ENCODE assay signal across 13 cellular contexts in genomic region chr14:73776194-73776537, GRCh38.
DNase-seq lines count a peak whose midpoint lies in the region; ATAC-seq and TF ChIP-seq lines count a peak whose summit lies in the region.
"Had no signal": no experiment of that assay in that cellular context is flagged by ENCODE, and none has a peak within 500 bp of the region (broad histone marks: within the 10 kb centered on the region; RNA-seq: fewer than 3 reads in every experiment).

No MANE protein-coding gene starts in this region.

- peak overlapping the region; percentile 21 for H3K27ac Mint-ChIP-seq in activated naive CD8-positive, alpha-beta T cell treated with anti-CD3 and anti-CD28 coated beads, Interleukin-2, amount 50 U/mL, for 24 hours
- H3K27ac Mint-ChIP-seq in naive thymus-derived CD8-positive, alpha-beta T cell = peak overlapping the region in 9 of 10 donors; percentile 56 to 95 (median 88)

- no peak for DNase-seq in right lobe of liver
- DNase-seq in activated naive CD8-positive, alpha-beta T cell treated with anti-CD3 and anti-CD28 coated beads, Interleukin-2, amount 50 U/mL, for 24 hours = no peak
- DNase-seq in naive thymus-derived CD8-positive, alpha-beta T cell = no peak
- no peak for DNase-seq in COLO668 (lab: John Stamatoyannopoulos, UW; ENCODE audit: unreplicated experiment)
- DNase-seq in DMS79 (lab: John Stamatoyannopoulos, UW) = no peak
- no peak for DNase-seq in NCI-H2081 (lab: John Stamatoyannopoulos, UW)
- DNase-seq: activated CD4-positive, alpha-beta T cell treated with anti-CD3 and anti-CD28 coated beads for 4 hours; heart right ventricle; left colon; NCI-H2227 treated with DMSO at 0.1 percent for 48 hours; substantia nigra had no signal

- H3K27me3 Mint-ChIP-seq in activated naive CD8-positive, alpha-beta T cell treated with anti-CD3 and anti-CD28 coated beads, Interleukin-2, amount 50 U/mL, for 24 hours = no peaks in the 10 kb centered on the region
- no peaks in the 10 kb centered on the region for H3K27me3 Mint-ChIP-seq in naive thymus-derived CD8-positive, alpha-beta T cell

- peaks cover 9% of the 10 kb centered on the region for H3K36me3 Mint-ChIP-seq in activated naive CD8-positive, alpha-beta T cell treated with anti-CD3 and anti-CD28 coated beads, Interleukin-2, amount 50 U/mL, for 24 hours (ENCODE audit: low read depth)
- H3K36me3 Mint-ChIP-seq in naive thymus-derived CD8-positive, alpha-beta T cell = peaks cover 0 to 5% (median 0%) of the 10 kb centered on the region in 3 donors

- POLR2A ChIA-PET in naive thymus-derived CD8-positive, alpha-beta T cell (lab: Charles Lee) = interaction anchor here (0.6 to 10.0 kb wide), 4 partner anchors 10 to 218 kb away, joined by 3 to 145 read pairs (median 74); a partner anchor contains a TSS

- H3K9me3 ChIP-seq in liver (ENCODE audit: control insufficient read depth in 4 of 4, low read length in 3 of 4) (no peaks in the 10 kb centered on the region), right lobe of liver (no peaks in the 10 kb centered on the region)
- H3K9me3 ChIP-seq: heart right ventricle had no signal

- peaks cover 78% of the 10 kb centered on the region for H3K4me1 Mint-ChIP-seq in activated naive CD8-positive, alpha-beta T cell treated with anti-CD3 and anti-CD28 coated beads, Interleukin-2, amount 50 U/mL, for 24 hours
- peaks cover 36 to 83% (median 78%) of the 10 kb centered on the region in 4 donors for H3K4me1 Mint-ChIP-seq in naive thymus-derived CD8-positive, alpha-beta T cell

- TF ChIP-seq POLR2A in right lobe of liver (IDR thresholded peaks at IDR 0.05) = no peak

- ATAC-seq in right lobe of liver = no peak
- ATAC-seq in activated naive CD8-positive, alpha-beta T cell treated with anti-CD3 and anti-CD28 coated beads, Interleukin-2, amount 50 U/mL, for 24 hours = no peak
- ATAC-seq in naive thymus-derived CD8-positive, alpha-beta T cell = no peak
- ATAC-seq in GM19467 (IDR thresholded peaks at IDR 0.05; ENCODE audit: unreplicated experiment) = no peak
- ATAC-seq: heart right ventricle, left colon had no signal

- WGBS in liver = 95% methylated on average over 3 of the region's 3 CpGs
- WGBS in right lobe of liver (ENCODE audit: insufficient coverage, low coverage, low lambda C conversion rate, missing lambda C conversion rate) = 76% methylated on average over 3 of the region's 3 CpGs

- H3K27ac ChIP-seq in liver (ENCODE audit: low read depth in 1 of 2, low read length in 2 of 2) = no peak overlapping the region
- H3K27ac ChIP-seq in right lobe of liver = no peak overlapping the region

- intact Hi-C loops in right lobe of liver (cut with DNase I) = no loop called here

- H3K4me3 ChIP-seq in liver (ENCODE audit: low read depth in 1 of 3, low read length in 3 of 3) = no peak overlapping the region
- H3K4me3 ChIP-seq in right lobe of liver = no peak overlapping the region
- H3K4me3 ChIP-seq: heart right ventricle had no signal

- no peak overlapping the region for H3K9ac ChIP-seq in liver (ENCODE audit: low read depth in 1 of 2, low read length in 2 of 2)

- no peaks in the 10 kb centered on the region for H3K27me3 ChIP-seq in liver (ENCODE audit: control insufficient read depth in 4 of 4, insufficient read depth in 4 of 4, low read length in 3 of 4)
- H3K27me3 ChIP-seq in right lobe of liver = no peaks in the 10 kb centered on the region
- H3K27me3 ChIP-seq: heart right ventricle had no signal

- TF ChIP-seq CTCF in liver (IDR thresholded peaks at IDR 0.05; ENCODE audit: low read depth, low read length, missing input control) = no peak
- TF ChIP-seq CTCF in right lobe of liver (IDR thresholded peaks at IDR 0.05) = no peak

- H3K4me3 Mint-ChIP-seq in activated naive CD8-positive, alpha-beta T cell treated with anti-CD3 and anti-CD28 coated beads, Interleukin-2, amount 50 U/mL, for 24 hours = no peak overlapping the region
- H3K4me3 Mint-ChIP-seq in naive thymus-derived CD8-positive, alpha-beta T cell = peak overlapping the region in 1 of 10 donors; percentile 56

- H3K4me1 ChIP-seq in liver (ENCODE audit: control insufficient read depth in 4 of 4, insufficient read depth in 4 of 4, low read length in 3 of 4) (peaks cover 3 to 39% (median 18%) of the 10 kb centered on the region in 4 donors), right lobe of liver (peaks cover 0 to 29% (median 13%) of the 10 kb centered on the region in 4 donors)

- no peaks in the 10 kb centered on the region for H3K9me3 Mint-ChIP-seq in activated naive CD8-positive, alpha-beta T cell treated with anti-CD3 and anti-CD28 coated beads, Interleukin-2, amount 50 U/mL, for 24 hours
- no peaks in the 10 kb centered on the region for H3K9me3 Mint-ChIP-seq in naive thymus-derived CD8-positive, alpha-beta T cell

- no peak for TF ChIP-seq RAD21 in liver (IDR thresholded peaks at IDR 0.05)

- H3K36me3 ChIP-seq in liver (ENCODE audit: control insufficient read depth in 4 of 4, insufficient read depth in 3 of 4, low read depth in 1 of 4, low read length in 3 of 4) (no peaks in the 10 kb centered on the region), right lobe of liver (no peaks in the 10 kb centered on the region)

TF ChIP-seq in liver, 16 proteins besides CTCF, POLR2A, EP300 and RAD21:
- TF ChIP-seq ZBTB33 (IDR thresholded peaks at IDR 0.05) = no peak
- peak; percentile 66 for TF ChIP-seq REST (IDR thresholded peaks at IDR 0.05)
